ENCODE assay signal across 7 cellular contexts in genomic region chr16:88200154-88200895, GRCh38.
DNase-seq lines count a peak whose midpoint lies in the region; TF ChIP-seq lines count a peak whose summit lies in the region.
"Not testable (repeated sequence)": the region's sequence is repeated elsewhere in the genome, so short reads cannot be mapped to it uniquely, and the experiment has no call there.

No MANE protein-coding gene starts in this region.

- 35 to 38% methylated on average over 26 to 29 of the region's 30 CpGs for WGBS in GM23248 (ENCODE audit: low coverage in 1 of 2, low lambda C conversion rate in 2 of 2, missing lambda C conversion rate in 2 of 2), 2 experiments
- WGBS in hepatocyte (ENCODE audit: low lambda C conversion rate, missing lambda C conversion rate), result 71% methylated on average over 28 of the region's 30 CpGs

- H3K4me2 ChIP-seq in GM23248 (ENCODE audit: unreplicated experiment); hepatocyte: not testable (repeated sequence)

- not testable (repeated sequence) for H3K9me2 ChIP-seq in GM23248 (ENCODE audit: insufficient read depth); hepatocyte (replicated peaks; ENCODE audit: insufficient read depth)

- TF ChIP-seq CTCF in coronary artery (IDR thresholded peaks at IDR 0.05); hepatocyte (IDR thresholded peaks at IDR 0.05; ENCODE audit: poor library complexity): not testable (repeated sequence)

- not testable (repeated sequence) for H3K36me3 ChIP-seq in GM23248 (ENCODE audit: low read depth); hepatocyte (replicated peaks; ENCODE audit: insufficient read depth, low read depth)

- not testable (repeated sequence) for H3K4me3 ChIP-seq in GM23248, coronary artery, hepatocyte

- not testable (repeated sequence) for H3K79me2 ChIP-seq in GM23248 (ENCODE audit: insufficient read depth); hepatocyte

- DNase-seq in GM23248, result peak; percentile 39
- peak; percentile 15 for DNase-seq in astrocyte of the hippocampus (ENCODE audit: low read depth, low spot score)
- DNase-seq in coronary artery (ENCODE audit: low spot score), result peak; percentile 59
- not testable (repeated sequence) for DNase-seq in hepatocyte (ENCODE audit: low spot score)
- DNase-seq in myocyte (ENCODE audit: low read depth), result peak; percentile 16
- peak; percentile 51 for DNase-seq in retina
- peak; percentile 37 for DNase-seq in ureter (ENCODE audit: low spot score)

- peak overlapping the region; percentile 45; the same call in 1 of the 2 replicates for H2AFZ ChIP-seq in GM23248
- not testable (repeated sequence) for H2AFZ ChIP-seq in hepatocyte

- H3F3A ChIP-seq in GM23248 (ENCODE audit: insufficient read depth), result not testable (repeated sequence)

- H3K27me3 ChIP-seq in GM23248 (replicated peaks; ENCODE audit: insufficient read depth); hepatocyte: not testable (repeated sequence)

- H3K9me3 ChIP-seq in GM23248 (ENCODE audit: low read depth); hepatocyte (ENCODE audit: low read depth): not testable (repeated sequence)

- H3K27ac ChIP-seq in GM23248, coronary artery: not testable (repeated sequence)
- peak overlapping the region; percentile 16 for H3K27ac ChIP-seq in hepatocyte

- not testable (repeated sequence) for H3K9ac ChIP-seq in GM23248

- H3K4me1 ChIP-seq in GM23248 (ENCODE audit: insufficient read depth); hepatocyte (ENCODE audit: insufficient read depth): not testable (repeated sequence)

- in situ Hi-C loops in GM23248 (cut with MboI), result not testable (repeated sequence)

- not testable (repeated sequence) for H4K20me1 ChIP-seq in GM23248 (ENCODE audit: insufficient read depth); hepatocyte (ENCODE audit: insufficient read depth, poor library complexity, severe bottlenecking)
